ENCODE assay signal across 19 cellular contexts in genomic region chr5:169933624-169934023, GRCh38. TPM values are rescaled to one million over a fixed set of nuclear protein-coding genes. Genes with fewer than 3 reads are reported as not detected.
"Had no signal": no experiment of that assay in that cellular context is flagged by ENCODE, and none has a peak within 500 bp of the region (broad histone marks: within the 10 kb centered on the region; RNA-seq: fewer than 3 reads in every experiment).

No MANE protein-coding gene starts in this region.

- H3K4me3 ChIP-seq: cardiac muscle cell, left lung, skin epidermis, tibial nerve, vagina had no signal

- H3K4me1 ChIP-seq: left lung, tibial nerve, vagina had no signal

- H3K4me3 Mint-ChIP-seq: activated CD4-positive, alpha-beta T cell treated with anti-CD3 and anti-CD28 coated beads, Interleukin-2, amount 10 ng/mL, durations not matched to agents 24 days and 14 days; activated T-helper 1 cell treated with anti-CD3 and anti-CD28 coated beads, Interleukin-12 subunit alpha, Interleukin-12 subunit beta, Interleukin-2, Interleukin-4 antibody, amounts not matched to agents 30 ng/mL and 10 ng/mL and 1 ng/mL, durations not matched to agents 14 hours and 24 hours and 36 hours had no signal

- H3K36me3 ChIP-seq: cardiac muscle cell, left lung, tibial nerve, vagina had no signal

- H3K9me3 Mint-ChIP-seq: activated CD4-positive, alpha-beta T cell treated with anti-CD3 and anti-CD28 coated beads, Interleukin-2, amount 10 ng/mL, durations not matched to agents 24 days and 14 days; activated T-helper 1 cell treated with anti-CD3 and anti-CD28 coated beads, Interleukin-12 subunit alpha, Interleukin-12 subunit beta, Interleukin-2, Interleukin-4 antibody, amounts not matched to agents 30 ng/mL and 10 ng/mL and 1 ng/mL, durations not matched to agents 14 hours and 24 hours and 36 hours; naive B cell had no signal

- H3K27me3 Mint-ChIP-seq: activated CD4-positive, alpha-beta T cell treated with anti-CD3 and anti-CD28 coated beads, Interleukin-2, amount 10 ng/mL, durations not matched to agents 24 days and 14 days; naive B cell had no signal

- H3K27ac ChIP-seq: cardiac muscle cell, left lung, neutrophil, skin epidermis, tibial nerve, vagina had no signal

- H3K9me3 ChIP-seq: left lung, neutrophil, tibial nerve, vagina had no signal

- H3K27me3 ChIP-seq: cardiac muscle cell, left lung, neutrophil, tibial nerve, vagina had no signal

- H3K27ac Mint-ChIP-seq: activated CD4-positive, alpha-beta T cell treated with anti-CD3 and anti-CD28 coated beads, Interleukin-2, amount 10 ng/mL, durations not matched to agents 24 days and 14 days; activated T-helper 1 cell treated with anti-CD3 and anti-CD28 coated beads, Interleukin-12 subunit alpha, Interleukin-12 subunit beta, Interleukin-2, Interleukin-4 antibody, amounts not matched to agents 30 ng/mL and 10 ng/mL and 1 ng/mL, durations not matched to agents 14 hours and 24 hours and 36 hours had no signal

- ATAC-seq: left lung had no signal

- DNase-seq: activated CD4-positive, alpha-beta T cell treated with anti-CD3 and anti-CD28 coated beads, Interleukin-2, amount 10 ng/mL, durations not matched to agents 24 days and 14 days; activated CD4-positive, CD25-positive, alpha-beta regulatory T cell; activated CD8-positive, alpha-beta memory T cell treated with anti-CD3 and anti-CD28 coated beads, Interleukin-2, amount 50 U/mL, for 48 hours; erythroblast; left lung; mammary epithelial cell; naive B cell; stimulated activated CD4-positive, alpha-beta T cell treated with anti-CD3 and anti-CD28 coated beads, Interleukin-15, amount 100 ng/mL, for 24 hours; stimulated activated CD4-positive, alpha-beta T cell treated with anti-CD3 and anti-CD28 coated beads, Interleukin-4, amount 100 ng/mL, for 1 hour; stimulated activated naive CD4-positive, alpha-beta T cell treated with Interleukin-2 at 50 U/mL for 16 hours; substantia nigra; T-helper 2 cell had no signal

RNA-seq across cellular contexts. Expression of gene INSYN2B, which starts 46.7 kb away (rescaled TPM):
- total RNA-seq: activated CD4-positive, alpha-beta T cell treated with anti-CD3 and anti-CD28 coated beads, Interleukin-2, amount 10 ng/mL, durations not matched to agents 24 days and 14 days; activated T-helper 1 cell treated with anti-CD3 and anti-CD28 coated beads, Interleukin-12 subunit alpha, Interleukin-12 subunit beta, Interleukin-2, Interleukin-4 antibody, amounts not matched to agents 30 ng/mL and 10 ng/mL and 1 ng/mL, durations not matched to agents 14 hours and 24 hours and 36 hours; mononuclear cell had no signal
